ENCODE assay signal across 11 cellular contexts in the genomic region with DNA sequence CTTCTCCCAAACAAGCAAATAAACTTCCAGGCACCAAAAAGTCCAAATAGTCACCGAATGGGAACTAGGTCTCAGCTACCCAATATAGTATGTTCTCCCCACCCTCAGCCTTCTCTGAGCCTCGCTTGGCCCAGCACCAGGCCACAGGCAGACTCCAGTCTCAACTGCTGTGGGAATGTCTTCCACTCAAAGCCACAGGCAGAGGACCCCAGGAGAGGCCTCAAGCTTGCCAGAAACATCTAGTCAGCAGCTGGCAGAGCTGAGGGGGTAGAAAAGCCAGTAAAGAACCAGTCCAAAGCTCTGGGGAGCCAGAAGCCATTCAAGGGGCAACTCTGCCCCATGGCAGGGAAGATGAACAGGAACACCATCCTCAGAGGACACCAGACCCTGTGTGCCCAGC. TPM values are rescaled to one million over a fixed set of nuclear protein-coding genes. Genes with fewer than 3 reads are reported as not detected.
DNase-seq lines count a peak whose midpoint lies in the region; ATAC-seq and TF ChIP-seq lines count a peak whose summit lies in the region.
"Had no signal": no experiment of that assay in that cellular context is flagged by ENCODE, and none has a peak within 500 bp of the region (broad histone marks: within the 10 kb centered on the region; RNA-seq: fewer than 3 reads in every experiment).

No MANE protein-coding gene starts in this region.

- no peak for DNase-seq in CD4-positive, alpha-beta T cell
- DNase-seq in natural killer cell treated with Interleukin-12 subunit alpha and Interleukin-12 subunit beta and Interleukin-15 and Interleukin-18, amount 100 ng/mL, for 72 hours (ENCODE audit: low spot score) = no peak
- DNase-seq in cerebellar cortex (ENCODE audit: low spot score) = no peak
- DNase-seq in SKM-1 treated with dmso at 0.1 percent for 144 hours (lab: John Stamatoyannopoulos, UW; ENCODE audit: unreplicated experiment) = no peak
- DNase-seq in GM19240 (ENCODE audit: insufficient read length, low spot score) = no peak
- DNase-seq: activated naive CD4-positive, alpha-beta T cell; KG1 had no signal

- POLR2A ChIA-PET in CD4-positive, alpha-beta T cell (lab: Charles Lee) = interaction anchor here (1.1 to 6.4 kb wide), 2 partner anchors 8 to 19 kb away, joined by 3 to 105 read pairs; no protein-coding TSS in a partner anchor

- CTCF ChIA-PET in CD4-positive, alpha-beta T cell (lab: Charles Lee) = interaction anchor here (1.0 to 1.4 kb wide), 3 partner anchors 10 to 42 kb away, joined by 3 to 5 read pairs (median 3); partner anchors contain the start of gene PRPF40B

- H3K27me3 ChIP-seq in CD4-positive, alpha-beta T cell (ENCODE audit: control insufficient read depth, insufficient read depth, low read length) = no peaks in the 10 kb centered on the region

- intact Hi-C loops in CD4-positive, alpha-beta T cell (cut with DNase I, micrococcal nuclease) = no loop called here

- H3K4me3 Mint-ChIP-seq in CD4-positive, alpha-beta T cell = no peak overlapping the region
- H3K4me3 Mint-ChIP-seq in IgD-negative memory B cell (peak overlapping the region in 2 of 4 donors; percentile 6 to 54), brain (no peak overlapping the region)
- peak overlapping the region; percentile 64 for H3K4me3 Mint-ChIP-seq in natural killer cell treated with Interleukin-12 subunit alpha and Interleukin-12 subunit beta and Interleukin-15 and Interleukin-18, amount 100 ng/mL, for 72 hours

- no peak for TF ChIP-seq CTCF in CD4-positive, alpha-beta T cell (IDR thresholded peaks at IDR 0.05)
- TF ChIP-seq CTCF in brain (conservative IDR thresholded peaks at IDR 0.05) = no peak

- H3K9me3 ChIP-seq in CD4-positive, alpha-beta T cell (ENCODE audit: control insufficient read depth, low read length) = no peaks in the 10 kb centered on the region

- H3K27ac Mint-ChIP-seq in CD4-positive, alpha-beta T cell = peak overlapping the region; percentile 97
- H3K27ac Mint-ChIP-seq in IgD-negative memory B cell (peak overlapping the region; percentile 46 to 95 (median 57)), brain (peak overlapping the region in 3 of 5 experiments; percentile 12 to 68 (median 54))
- H3K27ac Mint-ChIP-seq in natural killer cell treated with Interleukin-12 subunit alpha and Interleukin-12 subunit beta and Interleukin-15 and Interleukin-18, amount 100 ng/mL, for 72 hours = peak overlapping the region; percentile 97 to 99

- H3K9me3 Mint-ChIP-seq in CD4-positive, alpha-beta T cell = no peaks in the 10 kb centered on the region
- H3K9me3 Mint-ChIP-seq in IgD-negative memory B cell = no peaks in the 10 kb centered on the region
- H3K9me3 Mint-ChIP-seq in brain = no peaks in the 10 kb centered on the region
- no peaks in the 10 kb centered on the region for H3K9me3 Mint-ChIP-seq in natural killer cell treated with Interleukin-12 subunit alpha and Interleukin-12 subunit beta and Interleukin-15 and Interleukin-18, amount 100 ng/mL, for 72 hours

- H3K27ac ChIP-seq in CD4-positive, alpha-beta T cell (ENCODE audit: low read depth, low read length) = peak overlapping the region; percentile 97

- H3K36me3 Mint-ChIP-seq in CD4-positive, alpha-beta T cell (ENCODE audit: low read depth) = peaks cover 62% of the 10 kb centered on the region
- peaks cover 13% of the 10 kb centered on the region for H3K36me3 Mint-ChIP-seq in IgD-negative memory B cell
- peaks cover 8% of the 10 kb centered on the region for H3K36me3 Mint-ChIP-seq in brain
- peaks cover 18% of the 10 kb centered on the region for H3K36me3 Mint-ChIP-seq in natural killer cell treated with Interleukin-12 subunit alpha and Interleukin-12 subunit beta and Interleukin-15 and Interleukin-18, amount 100 ng/mL, for 72 hours

- peaks cover 97% of the 10 kb centered on the region for H3K4me1 Mint-ChIP-seq in CD4-positive, alpha-beta T cell (ENCODE audit: low read depth)
- H3K4me1 Mint-ChIP-seq in IgD-negative memory B cell = peaks cover 74 to 81% (median 79%) of the 10 kb centered on the region in 3 donors
- peaks cover 34% of the 10 kb centered on the region for H3K4me1 Mint-ChIP-seq in brain
- peaks cover 81 to 88% of the 10 kb centered on the region in 2 donors for H3K4me1 Mint-ChIP-seq in natural killer cell treated with Interleukin-12 subunit alpha and Interleukin-12 subunit beta and Interleukin-15 and Interleukin-18, amount 100 ng/mL, for 72 hours (ENCODE audit: low read depth in 2 of 2)

- H3K27me3 Mint-ChIP-seq in CD4-positive, alpha-beta T cell = no peaks in the 10 kb centered on the region
- no peaks in the 10 kb centered on the region for H3K27me3 Mint-ChIP-seq in IgD-negative memory B cell
- H3K27me3 Mint-ChIP-seq in brain = no peaks in the 10 kb centered on the region
- H3K27me3 Mint-ChIP-seq in natural killer cell treated with Interleukin-12 subunit alpha and Interleukin-12 subunit beta and Interleukin-15 and Interleukin-18, amount 100 ng/mL, for 72 hours = no peaks in the 10 kb centered on the region

- no peak for ATAC-seq in CD4-positive, alpha-beta T cell (ENCODE audit: poor library complexity)
- ATAC-seq in natural killer cell treated with Interleukin-12 subunit alpha and Interleukin-12 subunit beta and Interleukin-15 and Interleukin-18, amount 100 ng/mL, for 72 hours = no peak
- no peak for ATAC-seq in GM18519 (IDR thresholded peaks at IDR 0.05; ENCODE audit: low FRiP score, unreplicated experiment)
- ATAC-seq: Panc1 had no signal

RNA-seq across cellular contexts. Expression of gene FMNL3, which starts 41.8 kb away (rescaled TPM):
- total RNA-seq in CD4-positive, alpha-beta T cell = 10 to 100 TPM; 33.3 to 34.8 TPM
- polyA plus RNA-seq in IgD-negative memory B cell (5.6 TPM), brain (ENCODE audit: insufficient read depth, low read depth, low replicate concordance) (10.1 TPM)
- 100 to 1,000 TPM in 1 of 2 donors, 10 to 100 TPM in 1; 86.9 to 123 TPM for total RNA-seq in natural killer cell treated with Interleukin-12 subunit alpha and Interleukin-12 subunit beta and Interleukin-15 and Interleukin-18, amount 100 ng/mL, for 72 hours

RNA-seq across cellular contexts. Expression of gene PRPF40B, which starts 42.0 kb away (rescaled TPM):
- total RNA-seq in CD4-positive, alpha-beta T cell = 1 to 10 TPM; 4.7 to 6.5 TPM
- polyA plus RNA-seq in IgD-negative memory B cell (5.7 TPM), brain (ENCODE audit: insufficient read depth, low read depth, low replicate concordance) (15.9 TPM)
- 10 to 100 TPM in 1 of 2 donors, 1 to 10 TPM in 1; 6.2 to 12.4 TPM for total RNA-seq in natural killer cell treated with Interleukin-12 subunit alpha and Interleukin-12 subunit beta and Interleukin-15 and Interleukin-18, amount 100 ng/mL, for 72 hours

RNA-seq across cellular contexts. Expression of gene FAM186B, which starts 59.9 kb away (rescaled TPM):
- total RNA-seq in CD4-positive, alpha-beta T cell = under 1 TPM; 0.64 to 0.74 TPM
- polyA plus RNA-seq in IgD-negative memory B cell = 0.16 TPM
- polyA plus RNA-seq in brain (ENCODE audit: insufficient read depth, low read depth, low replicate concordance) = 0.15 TPM
- 1 to 10 TPM; 2.0 to 2.3 TPM for total RNA-seq in natural killer cell treated with Interleukin-12 subunit alpha and Interleukin-12 subunit beta and Interleukin-15 and Interleukin-18, amount 100 ng/mL, for 72 hours
